9 cellular contexts compared by ENCODE assay signal in genomic region chr14:75068294-75069020, GRCh38. TPM values are rescaled to one million over a fixed set of nuclear protein-coding genes. Genes with fewer than 3 reads are reported as not detected.
A peak's percentile ranks its signal among the peaks of the same experiment; 100 is the strongest.
DNase-seq lines count a peak whose midpoint lies in the region; ATAC-seq, FAIRE-seq and TF ChIP-seq lines count a peak whose summit lies in the region.
"Had no signal": no experiment of that assay in that cellular context is flagged by ENCODE, and none has a peak within 500 bp of the region (broad histone marks: within the 10 kb centered on the region; RNA-seq: fewer than 3 reads in every experiment).

No MANE protein-coding gene starts in this region.

- H3K27ac Mint-ChIP-seq in neural progenitor cell: no peak overlapping the region
- H3K27ac Mint-ChIP-seq in activated T-helper 17 cell treated with anti-CD3 and anti-CD28 coated beads, Interleukin-2, amount 50 U/mL, for 72 hours: no peak overlapping the region

- no peak overlapping the region for H4K5ac ChIP-seq in H1 (ENCODE audit: insufficient read length, low read depth, low read length)

- TF ChIP-seq EP300 in H1 (IDR thresholded peaks at IDR 0.05; ENCODE audit: borderline replicate concordance in 1 of 2, low read depth in 2 of 2, low read length in 2 of 2): no peak

- no peaks in the 10 kb centered on the region for H3K36me3 Mint-ChIP-seq in neural progenitor cell
- no peaks in the 10 kb centered on the region for H3K36me3 Mint-ChIP-seq in activated T-helper 17 cell treated with anti-CD3 and anti-CD28 coated beads, Interleukin-2, amount 50 U/mL, for 72 hours (ENCODE audit: low read depth)
- H3K36me3 Mint-ChIP-seq: naive thymus-derived CD8-positive, alpha-beta T cell had no signal

- H3K23ac ChIP-seq in H1 (ENCODE audit: insufficient read length): no peak overlapping the region

- peak overlapping the region; percentile 72 for H3K9ac ChIP-seq in MM.1S (ENCODE audit: low read length)
- H3K9ac ChIP-seq in H1 (replicated peaks in 1 of 4; ENCODE audit: extremely low read depth in 1 of 4, low read depth in 3 of 4, low read length in 3 of 4): peak overlapping the region; percentile 54 to 92 (median 86)
- no peak overlapping the region for H3K9ac ChIP-seq in neural progenitor cell

- H3K14ac ChIP-seq in H1 (ENCODE audit: insufficient read length): no peak overlapping the region

- H4K20me1 ChIP-seq in MM.1S (ENCODE audit: insufficient read depth, low read length) (no peaks in the 10 kb centered on the region), H1 (replicated peaks in 1 of 2; ENCODE audit: control insufficient read depth in 1 of 2, insufficient read depth in 2 of 2, low read length in 2 of 2) (no peaks in the 10 kb centered on the region), neural progenitor cell (ENCODE audit: low read depth) (no peaks in the 10 kb centered on the region)

- no peak overlapping the region for H2BK20ac ChIP-seq in H1 (ENCODE audit: low read length)

- H3K79me2 ChIP-seq in MM.1S (ENCODE audit: low read length) (peaks cover 9% of the 10 kb centered on the region), H1 (ENCODE audit: control insufficient read depth in 1 of 2, insufficient read depth in 2 of 2, low read length in 2 of 2) (peaks cover 0 to 11% of the 10 kb centered on the region in 2 experiments; a peak in 2 of 4 replicates), neural progenitor cell (ENCODE audit: low read depth) (peaks cover under 1% of the 10 kb centered on the region)

- no peaks in the 10 kb centered on the region for H3K9me3 ChIP-seq in MM.1S (replicated peaks; ENCODE audit: insufficient read depth, low read length)
- H3K9me3 ChIP-seq in H1 (ENCODE audit: insufficient read depth in 2 of 2, low read depth in 1 of 2, low read length in 1 of 2): no peaks in the 10 kb centered on the region
- no peaks in the 10 kb centered on the region for H3K9me3 ChIP-seq in neural progenitor cell (ENCODE audit: low read depth)

- H3K4me1 ChIP-seq in MM.1S (ENCODE audit: low read length): 0 out of 2 replicates have a peak, but pooled peaks cover 4% of the 10 kb centered on the region
- H3K4me1 ChIP-seq in H1 (replicated peaks in 1 of 4; ENCODE audit: control insufficient read depth in 3 of 4, insufficient read depth in 4 of 4, low read length in 3 of 4): peaks cover 0 to 3% (median under 1%) of the 10 kb centered on the region in 4 experiments; a peak in 2 of 7 replicates
- H3K4me1 ChIP-seq in neural progenitor cell: peaks cover 12% of the 10 kb centered on the region

- no peak overlapping the region for H2BK120ac ChIP-seq in H1 (replicated peaks; ENCODE audit: low read depth, low read length)

- TF ChIP-seq POLR2A in H1 (IDR thresholded peaks at IDR 0.05; ENCODE audit: control extremely low read depth in 1 of 2, low read depth in 2 of 2, low read length in 2 of 2): no peak

- no peak overlapping the region for H3K4me3 Mint-ChIP-seq in neural progenitor cell
- no peak overlapping the region for H3K4me3 Mint-ChIP-seq in activated T-helper 17 cell treated with anti-CD3 and anti-CD28 coated beads, Interleukin-2, amount 50 U/mL, for 72 hours
- H3K4me3 Mint-ChIP-seq: naive thymus-derived CD8-positive, alpha-beta T cell had no signal

- H4K8ac ChIP-seq in H1 (ENCODE audit: extremely low read depth, insufficient read depth, low read length): no peak overlapping the region

- H3K18ac ChIP-seq in H1 (ENCODE audit: extremely low read depth, low read length): 0 out of 2 replicates have a peak overlapping the region, but pooled peaks have one; percentile 65

- POLR2A ChIA-PET in H1 (lab: Charles Lee; ENCODE audit: partially characterized antibody): interaction anchor here (0.6 to 3.9 kb wide), 8 partner anchors 11 to 210 kb away, joined by 3 to 22 read pairs (median 4); partner anchors contain the start of genes FOS and MLH3

- H3F3A ChIP-seq in MM.1S (ENCODE audit: insufficient read depth, low read length) (no peaks in the 10 kb centered on the region), neural progenitor cell (ENCODE audit: low read depth) (peaks cover 16% of the 10 kb centered on the region)

- FAIRE-seq in H1 (lab: Jason Lieb, UNC): no peak

- no peak overlapping the region for H3K56ac ChIP-seq in H1 (replicated peaks; ENCODE audit: insufficient read length, low read depth, low read length)

- peaks cover 4% of the 10 kb centered on the region for H3K27me3 Mint-ChIP-seq in neural progenitor cell (ENCODE audit: insufficient read depth, low read depth)
- H3K27me3 Mint-ChIP-seq in activated T-helper 17 cell treated with anti-CD3 and anti-CD28 coated beads, Interleukin-2, amount 50 U/mL, for 72 hours: no peaks in the 10 kb centered on the region
- H3K27me3 Mint-ChIP-seq: naive thymus-derived CD8-positive, alpha-beta T cell had no signal

- H3K27ac ChIP-seq in C4-2B: peak overlapping the region; percentile 88
- H3K27ac ChIP-seq in MM.1S (ENCODE audit: low read length): peak overlapping the region; percentile 79; the same call in 1 of the 2 replicates
- H3K27ac ChIP-seq in H1 (ENCODE audit: low read depth, low read length): peak overlapping the region; percentile 83
- no peak overlapping the region for H3K27ac ChIP-seq in neural progenitor cell

- H2AK5ac ChIP-seq in H1 (ENCODE audit: low read depth, low read length): no peak overlapping the region

- H4K91ac ChIP-seq in H1 (replicated peaks; ENCODE audit: insufficient read length, low read length): no peak overlapping the region

- H3K4ac ChIP-seq in H1 (replicated peaks; ENCODE audit: insufficient read length, low read depth, low read length): no peak overlapping the region

- H3K36me3 ChIP-seq in MM.1S (replicated peaks; ENCODE audit: insufficient read depth, low read length) (no peaks in the 10 kb centered on the region), H1 (ENCODE audit: control insufficient read depth in 2 of 4, insufficient read depth in 4 of 4, low read length in 3 of 4) (no peaks in the 10 kb centered on the region), neural progenitor cell (no peaks in the 10 kb centered on the region)

- H3K4me3 ChIP-seq in MM.1S (ENCODE audit: low read length) (peak overlapping the region; percentile 71), H1 (ENCODE audit: extremely low read depth in 1 of 4, insufficient read depth in 2 of 4, low read depth in 3 of 4, low read length in 4 of 4) (peak overlapping the region; percentile 70 to 90 (median 82)), neural progenitor cell (peak overlapping the region; percentile 58)

- H2BK12ac ChIP-seq in H1 (ENCODE audit: low read depth, low read length): peak overlapping the region; percentile 29; the same call in 1 of the 2 replicates

- no peak for DNase-seq in MM.1S
- no peak for DNase-seq in H1 (ENCODE audit: low read depth in 1 of 2, low spot score in 2 of 2)
- no peak for DNase-seq in neural progenitor cell (ENCODE audit: low spot score)
- no peak for DNase-seq in SW480 (ENCODE audit: low spot score)
- no peak for DNase-seq in occipital lobe (lab: John Stamatoyannopoulos, UW)

- H3K23me2 ChIP-seq in H1 (ENCODE audit: low read depth, low read length): peaks cover 10% of the 10 kb centered on the region

- H2AFZ ChIP-seq in MM.1S (ENCODE audit: low read length) (peak overlapping the region; percentile 84), H1 (ENCODE audit: low read length) (no peak overlapping the region), neural progenitor cell (replicated peaks) (peak overlapping the region; percentile 88)

- ATAC-seq in activated T-helper 17 cell treated with anti-CD3 and anti-CD28 coated beads, Interleukin-2, amount 50 U/mL, for 72 hours (replicated peaks): no peak
- no peak for ATAC-seq in HG03520 (IDR thresholded peaks at IDR 0.05; ENCODE audit: unreplicated experiment)

- WGBS in H1 (ENCODE audit: extremely low coverage in 1 of 2, insufficient coverage in 1 of 2, insufficient read length in 1 of 2, insufficient replicate concordance in 2 of 2, low coverage in 1 of 2, low lambda C conversion rate in 2 of 2, missing lambda C conversion rate in 1 of 2), 2 experiments: 11% methylated on average over 12 of the region's 13 CpGs; no CpG with 5 or more reads in 1 of the 2 experiments

- H3K9me3 Mint-ChIP-seq in neural progenitor cell: no peaks in the 10 kb centered on the region
- no peaks in the 10 kb centered on the region for H3K9me3 Mint-ChIP-seq in activated T-helper 17 cell treated with anti-CD3 and anti-CD28 coated beads, Interleukin-2, amount 50 U/mL, for 72 hours
- H3K9me3 Mint-ChIP-seq: naive thymus-derived CD8-positive, alpha-beta T cell had no signal

- no peak overlapping the region for H2BK15ac ChIP-seq in H1 (ENCODE audit: low read length)

- H3K4me2 ChIP-seq in MM.1S (ENCODE audit: low read depth, low read length) (peak overlapping the region; percentile 76), H1 (ENCODE audit: insufficient read depth in 1 of 2, low read depth in 2 of 2, low read length in 2 of 2) (peak overlapping the region; percentile 60 to 83), neural progenitor cell (peak overlapping the region; percentile 92)

- peak overlapping the region; percentile 94 for H2BK5ac ChIP-seq in H1 (ENCODE audit: low read depth, low read length)

- CTCF ChIA-PET in H1 (lab: Charles Lee; ENCODE audit: partially characterized antibody): interaction anchor here (0.6 to 5.6 kb wide), 6 partner anchors 11 to 1931 kb away, joined by 3 to 39 read pairs (median 4); no protein-coding TSS in a partner anchor

- no peaks in the 10 kb centered on the region for H3K9me2 ChIP-seq in MM.1S (replicated peaks; ENCODE audit: insufficient read depth, low read length)

- H3K27me3 ChIP-seq in MM.1S (replicated peaks; ENCODE audit: insufficient read depth, low read length) (no peaks in the 10 kb centered on the region), H1 (replicated peaks in 1 of 4; ENCODE audit: control insufficient read depth in 3 of 4, extremely low read depth in 1 of 4, insufficient read depth in 3 of 4, low read length in 3 of 4) (no peaks in the 10 kb centered on the region), neural progenitor cell (peaks cover 20% of the 10 kb centered on the region)

- TF ChIP-seq CTCF in C4-2B (conservative IDR thresholded peaks at IDR 0.05): no peak
- TF ChIP-seq CTCF in MM.1S (IDR thresholded peaks at IDR 0.05; ENCODE audit: low read length): no peak
- TF ChIP-seq CTCF in H1 (IDR thresholded peaks at IDR 0.05; ENCODE audit: control extremely low read depth in 1 of 3, insufficient read depth in 1 of 3, low read depth in 1 of 3, low read length in 3 of 3): no peak
- TF ChIP-seq CTCF in neural progenitor cell (IDR thresholded peaks at IDR 0.05): no peak

- peaks cover 8% of the 10 kb centered on the region for H3K4me1 Mint-ChIP-seq in neural progenitor cell
- no peaks in the 10 kb centered on the region for H3K4me1 Mint-ChIP-seq in activated T-helper 17 cell treated with anti-CD3 and anti-CD28 coated beads, Interleukin-2, amount 50 U/mL, for 72 hours

- peaks cover 2% of the 10 kb centered on the region for H3K79me1 ChIP-seq in H1 (ENCODE audit: low read depth, low read length)

- TF ChIP-seq RAD21 in H1 (IDR thresholded peaks at IDR 0.05 in 1 of 2, conservative IDR thresholded peaks at IDR 0.05 in 1 of 2; ENCODE audit: low read depth in 2 of 2, low read length in 2 of 2): no peak

RNA-seq across cellular contexts. Expression of gene ZC2HC1C, which starts 1.0 kb away (rescaled TPM):
- total RNA-seq in H1 (2021; fragmentation: NEBNext Ultra II Directional; extraction: Animal tissue kit (Norgen Biotek cat#: 25700)): 1.2 and 1.7 TPM in 2 replicates
- polyA plus RNA-seq in H1 (2011; rRNA removed): 0.57 and 0.72 TPM in 2 replicates
- 0.44 TPM for polyA plus RNA-seq in H1 (2011; cell fraction: cytosol; rRNA removed)
- polyA plus RNA-seq in H1 (2011; cell fraction: nucleus; rRNA removed): 0.86 TPM
- polyA plus RNA-seq in H1 (2012, experiment 1 of 2): 1.4 to 2.4 TPM (median 1.8 TPM) in 4 replicates
- polyA plus RNA-seq in H1 (2012, experiment 2 of 2): 0.92 TPM
- 0.97 TPM for polyA plus RNA-seq in H1 (2013, experiment 1 of 2)
- 1.3 TPM for polyA plus RNA-seq in H1 (2013, experiment 2 of 2)
- polyA minus RNA-seq in H1 (2011; rRNA and poly(A)+ RNA removed): 0.73 and 0.76 TPM in 2 replicates
- 1.5 TPM for polyA minus RNA-seq in H1 (2011; cell fraction: cytosol; rRNA and poly(A)+ RNA removed)
- 1.3 TPM for polyA minus RNA-seq in H1 (2011; cell fraction: nucleus; rRNA and poly(A)+ RNA removed)
- total RNA-seq in neural progenitor cell (ENCODE audit: low replicate concordance) (0.90 and 0.94 TPM in 2 replicates), occipital lobe (2.8 TPM)
- total RNA-seq in activated T-helper 17 cell treated with anti-CD3 and anti-CD28 coated beads, Interleukin-2, amount 50 U/mL, for 72 hours: 1 to 10 TPM; 2.2 to 3.7 TPM

RNA-seq across cellular contexts. Expression of gene ACYP1, which starts 4.6 kb away (rescaled TPM):
- total RNA-seq in H1 (2021; fragmentation: NEBNext Ultra II Directional; extraction: Animal tissue kit (Norgen Biotek cat#: 25700)): 17.7 and 24.8 TPM in 2 replicates
- 14.5 and 22.3 TPM in 2 replicates for polyA plus RNA-seq in H1 (2011; rRNA removed)
- 38.8 TPM for polyA plus RNA-seq in H1 (2011; cell fraction: cytosol; rRNA removed)
- 5.8 TPM for polyA plus RNA-seq in H1 (2011; cell fraction: nucleus; rRNA removed)
- 26.2 to 56.4 TPM (median 30.8 TPM) in 4 replicates for polyA plus RNA-seq in H1 (2012, experiment 1 of 2)
- 7.2 TPM for polyA plus RNA-seq in H1 (2012, experiment 2 of 2)
- 36.1 TPM for polyA plus RNA-seq in H1 (2013, experiment 1 of 2)
- polyA plus RNA-seq in H1 (2013, experiment 2 of 2): 26.5 TPM
- 5.4 and 7.8 TPM in 2 replicates for polyA minus RNA-seq in H1 (2011; rRNA and poly(A)+ RNA removed)
- 8.2 TPM for polyA minus RNA-seq in H1 (2011; cell fraction: cytosol; rRNA and poly(A)+ RNA removed)
- 11.3 TPM for polyA minus RNA-seq in H1 (2011; cell fraction: nucleus; rRNA and poly(A)+ RNA removed)
- total RNA-seq in neural progenitor cell (ENCODE audit: low replicate concordance) (38.8 and 43.1 TPM in 2 replicates), occipital lobe (16.2 TPM)
- 10 to 100 TPM; 43.4 to 52.8 TPM for total RNA-seq in activated T-helper 17 cell treated with anti-CD3 and anti-CD28 coated beads, Interleukin-2, amount 50 U/mL, for 72 hours

RNA-seq across cellular contexts. Expression of gene MLH3, which starts 17.2 kb away (rescaled TPM):
- 19.1 and 20.1 TPM in 2 replicates for total RNA-seq in H1 (2021; fragmentation: NEBNext Ultra II Directional; extraction: Animal tissue kit (Norgen Biotek cat#: 25700))
- 5.0 and 9.3 TPM in 2 replicates for polyA plus RNA-seq in H1 (2011; rRNA removed)
- 9.3 TPM for polyA plus RNA-seq in H1 (2011; cell fraction: cytosol; rRNA removed)
- polyA plus RNA-seq in H1 (2011; cell fraction: nucleus; rRNA removed): 16.9 TPM
- polyA plus RNA-seq in H1 (2012, experiment 1 of 2): 12.4 to 14.4 TPM (median 13.4 TPM) in 4 replicates
- polyA plus RNA-seq in H1 (2012, experiment 2 of 2): 0.34 TPM
- polyA plus RNA-seq in H1 (2013, experiment 1 of 2): 6.6 TPM
- 6.4 TPM for polyA plus RNA-seq in H1 (2013, experiment 2 of 2)
- 27.9 and 40.3 TPM in 2 replicates for polyA minus RNA-seq in H1 (2011; rRNA and poly(A)+ RNA removed)
- 11.4 TPM for polyA minus RNA-seq in H1 (2011; cell fraction: cytosol; rRNA and poly(A)+ RNA removed)
- polyA minus RNA-seq in H1 (2011; cell fraction: nucleus; rRNA and poly(A)+ RNA removed): 27.9 TPM
- total RNA-seq in neural progenitor cell (ENCODE audit: low replicate concordance): 23.2 and 41.5 TPM in 2 replicates
- total RNA-seq in activated T-helper 17 cell treated with anti-CD3 and anti-CD28 coated beads, Interleukin-2, amount 50 U/mL, for 72 hours: 10 to 100 TPM; 31.4 to 46.7 TPM
- total RNA-seq in occipital lobe: 65.2 TPM

RNA-seq across cellular contexts. Expression of gene NEK9, which starts 58.4 kb away (rescaled TPM):
- 39.5 and 43.6 TPM in 2 replicates for total RNA-seq in H1 (2021; fragmentation: NEBNext Ultra II Directional; extraction: Animal tissue kit (Norgen Biotek cat#: 25700))
- polyA plus RNA-seq in H1 (2011; rRNA removed): 16.0 and 28.0 TPM in 2 replicates
- 25.0 TPM for polyA plus RNA-seq in H1 (2011; cell fraction: cytosol; rRNA removed)
- 44.9 TPM for polyA plus RNA-seq in H1 (2011; cell fraction: nucleus; rRNA removed)
- 30.0 to 39.2 TPM (median 31.7 TPM) in 4 replicates for polyA plus RNA-seq in H1 (2012, experiment 1 of 2)
- 1.8 TPM for polyA plus RNA-seq in H1 (2012, experiment 2 of 2)
- 16.0 TPM for polyA plus RNA-seq in H1 (2013, experiment 1 of 2)
- 15.4 TPM for polyA plus RNA-seq in H1 (2013, experiment 2 of 2)
- 36.4 and 45.8 TPM in 2 replicates for polyA minus RNA-seq in H1 (2011; rRNA and poly(A)+ RNA removed)
- 23.2 TPM for polyA minus RNA-seq in H1 (2011; cell fraction: cytosol; rRNA and poly(A)+ RNA removed)
- polyA minus RNA-seq in H1 (2011; cell fraction: nucleus; rRNA and poly(A)+ RNA removed): 50.6 TPM
- total RNA-seq in neural progenitor cell (ENCODE audit: low replicate concordance) (25.9 and 28.3 TPM in 2 replicates), occipital lobe (37.7 TPM)
- total RNA-seq in activated T-helper 17 cell treated with anti-CD3 and anti-CD28 coated beads, Interleukin-2, amount 50 U/mL, for 72 hours: 10 to 100 TPM; 49.4 to 52.4 TPM
